In genomic region chr2:179900655-179901054, GRCh38 we compare ENCODE assay signal across 20 cellular contexts. TPM values are rescaled to one million over a fixed set of nuclear protein-coding genes. Genes with fewer than 3 reads are reported as not detected.
DNase-seq lines count a peak whose midpoint lies in the region; ATAC-seq and TF ChIP-seq lines count a peak whose summit lies in the region.
"Had no signal": no experiment of that assay in that cellular context is flagged by ENCODE, and none has a peak within 500 bp of the region (broad histone marks: within the 10 kb centered on the region; RNA-seq: fewer than 3 reads in every experiment).

No MANE protein-coding gene starts in this region.

- H3K27ac ChIP-seq in PC-3 (ENCODE audit: low read length): no peak overlapping the region
- H3K27ac ChIP-seq: KMS-11, SK-N-MC had no signal

- H3K4me1 ChIP-seq in PC-3 (ENCODE audit: insufficient read depth, low read length): no peaks in the 10 kb centered on the region

- DNase-seq in DMS53 (lab: John Stamatoyannopoulos, UW): peak; percentile 54
- peak; percentile 62 for DNase-seq in HCEC 1CT
- peak; percentile 37 for DNase-seq in PC-3
- peak; percentile 6 for DNase-seq in iris pigment epithelial cell (ENCODE audit: low read depth)
- DNase-seq in NCI-H146 (lab: John Stamatoyannopoulos, UW): no peak
- no peak for DNase-seq in left cardiac atrium
- DNase-seq in NCI-H774 (lab: John Stamatoyannopoulos, UW): no peak
- DNase-seq: 8988T, ACHN, Calu3, DMS153, GF-D8, MV-4-11, NCI-H1105, NCI-H2029, NCI-H526 treated with DMSO at 0.1 percent for 48 hours, SHP77 treated with DMSO at 0.1 percent for 48 hours had no signal

- H2AFZ ChIP-seq in PC-3 (ENCODE audit: low read length): no peak overlapping the region

- CTCF ChIA-PET in PC-3 (lab: Charles Lee): no interaction called here

- H3K79me2 ChIP-seq in PC-3 (ENCODE audit: low read length): no peaks in the 10 kb centered on the region

- intact Hi-C loops in PC-3 (cut with micrococcal nuclease) (no loop called here), left cardiac atrium (cut with DNase I) (no loop called here)

- no peak overlapping the region for H3K9ac ChIP-seq in PC-3 (ENCODE audit: low read length)
- H3K9ac ChIP-seq: KMS-11 had no signal

- POLR2A ChIA-PET in PC-3 (lab: Charles Lee; ENCODE audit: unreplicated experiment): interaction anchor here (0.6 kb wide), 1 partner anchor 66 kb away, joined by 3 read pairs; no protein-coding TSS in a partner anchor

- no peak overlapping the region for H3K4me2 ChIP-seq in PC-3 (ENCODE audit: low read length)
- H3K4me2 ChIP-seq: KMS-11 had no signal

- no peaks in the 10 kb centered on the region for H3K9me3 ChIP-seq in PC-3 (ENCODE audit: low read length)

- no peaks in the 10 kb centered on the region for H3F3A ChIP-seq in PC-3 (ENCODE audit: low read length, unreplicated experiment)

- BruUV-seq in PC-3 (replicated peaks; lab: Mats Ljungman, UMichigan): no TSS peak

- no peaks in the 10 kb centered on the region for H3K27me3 ChIP-seq in PC-3 (ENCODE audit: low read length)

- peak; percentile 86 for ATAC-seq in PC-3
- no peak for ATAC-seq in left cardiac atrium
- ATAC-seq: Panc1 had no signal

- no peaks in the 10 kb centered on the region for H3K36me3 ChIP-seq in PC-3 (ENCODE audit: low read depth, low read length)

- no peaks in the 10 kb centered on the region for H3K9me2 ChIP-seq in PC-3 (replicated peaks; ENCODE audit: low read length)

- no peak overlapping the region for H3K4me3 ChIP-seq in PC-3 (ENCODE audit: low read length)
- H3K4me3 ChIP-seq: SK-N-MC had no signal

- H4K20me1 ChIP-seq in PC-3 (ENCODE audit: low read length): no peaks in the 10 kb centered on the region

- no peak for TF ChIP-seq CTCF in PC-3 (conservative IDR thresholded peaks at IDR 0.05; ENCODE audit: low read depth, low read length)

RNA-seq across cellular contexts. Expression of gene ZNF385B, which starts 39.2 kb away (rescaled TPM):
- total RNA-seq in PC-3 (2014; rRNA removed): 0.81 and 2.4 TPM in 2 replicates
- 10 to 100 TPM; 14.3 to 36.7 TPM for total RNA-seq in left cardiac atrium

Comparison
In these comparisons a context has a peak if more than half of its experiments do, and no peak if none do; other contexts are left out.
1. DNase-seq: peak in DMS53 (single experiment), HCEC 1CT (single experiment), PC-3 (single experiment) and iris pigment epithelial cell (single experiment); none in NCI-H146 (single experiment), left cardiac atrium (single experiment) and NCI-H774 (single experiment).